ENCODE assay signal across 28 cellular contexts in genomic region chr5:13574634-13575033, GRCh38.
"Had no signal": no experiment of that assay in that cellular context is flagged by ENCODE, and none has a peak within 500 bp of the region (broad histone marks: within the 10 kb centered on the region; RNA-seq: fewer than 3 reads in every experiment).

No MANE protein-coding gene starts in this region.

- H3K4me1 ChIP-seq: adrenal gland, gastroesophageal sphincter, heart right ventricle had no signal

- H3K27me3 ChIP-seq: adrenal gland, brain microvascular endothelial cell, dorsolateral prefrontal cortex, gastroesophageal sphincter had no signal

- H3K4me3 ChIP-seq: adrenal gland, coronary artery, dorsolateral prefrontal cortex, gastroesophageal sphincter, heart right ventricle had no signal

- H3K27ac ChIP-seq: adrenal gland, brain microvascular endothelial cell, coronary artery, dorsolateral prefrontal cortex, gastroesophageal sphincter, heart right ventricle had no signal

- ATAC-seq: activated CD4-positive, alpha-beta T cell treated with anti-CD3 and anti-CD28 coated beads for 36 hours; activated CD8-positive, alpha-beta memory T cell treated with anti-CD3 and anti-CD28 coated beads, Interleukin-2, amount 10 ng/mL, durations not matched to agents 7 days and 5 days; activated CD8-positive, alpha-beta T cell treated with anti-CD3 and anti-CD28 coated beads, Interleukin-2, amount 10 ng/mL, durations not matched to agents 7 days and 5 days; activated naive CD8-positive, alpha-beta T cell treated with anti-CD3 and anti-CD28 coated beads, Interleukin-2, amount 50 U/mL, for 24 hours; esophagus mucosa; gastroesophageal sphincter; heart right ventricle had no signal

- H3K9me3 ChIP-seq: adrenal gland, gastroesophageal sphincter, heart right ventricle had no signal

- DNase-seq: activated CD4-positive, alpha-beta memory T cell treated with anti-CD3 and anti-CD28 coated beads for 36 hours; activated CD4-positive, alpha-beta T cell treated with anti-CD3 and anti-CD28 coated beads for 36 hours; activated CD4-positive, alpha-beta T cell treated with anti-CD3 and anti-CD28 coated beads, Interleukin-2, amount 10 ng/mL, durations not matched to agents 24 days and 14 days; activated CD4-positive, CD25-positive, alpha-beta regulatory T cell; activated CD4-positive, CD25-positive, alpha-beta regulatory T cell treated with anti-CD3 and anti-CD28 coated beads, Interleukin-2, amount 50 U/mL, for 72 hours; activated CD8-positive, alpha-beta memory T cell treated with anti-CD3 and anti-CD28 coated beads, Interleukin-2, amount 10 ng/mL, durations not matched to agents 7 days and 5 days; activated CD8-positive, alpha-beta memory T cell treated with anti-CD3 and anti-CD28 coated beads, Interleukin-2, amount 50 U/mL, for 4 hours; activated CD8-positive, alpha-beta T cell treated with anti-CD3 and anti-CD28 coated beads, Interleukin-2, amount 10 ng/mL, durations not matched to agents 7 days and 5 days; activated effector memory CD4-positive, alpha-beta T cell treated with anti-CD3 and anti-CD28 coated beads, Interleukin-2, amount 50 U/mL, for 16 hours; activated naive CD4-positive, alpha-beta T cell treated with anti-CD3 and anti-CD28 coated beads for 36 hours; activated naive CD8-positive, alpha-beta T cell treated with anti-CD3 and anti-CD28 coated beads for 36 hours; activated naive CD8-positive, alpha-beta T cell treated with anti-CD3 and anti-CD28 coated beads, Interleukin-2, amount 50 U/mL, for 24 hours; activated T-cell treated with anti-CD3 and anti-CD28 coated beads, Interleukin-2, amount 50 U/mL, for 1 hour; activated T-cell treated with anti-CD3 and anti-CD28 coated beads, Interleukin-2, amount 50 U/mL, for 48 hours; adrenal gland; amygdala; aorta; brain microvascular endothelial cell; dorsolateral prefrontal cortex; effector memory CD4-positive, alpha-beta T cell; endodermal cell; foreskin melanocyte; heart right ventricle; hippocampal formation; T-helper 2 cell had no signal

- H3K36me3 ChIP-seq: adrenal gland, brain microvascular endothelial cell, gastroesophageal sphincter, heart right ventricle had no signal
